Comparison of ENCODE assay signal across 26 cellular contexts in genomic region chr9:121144482-121144881, GRCh38. TPM values are rescaled to one million over a fixed set of nuclear protein-coding genes. Genes with fewer than 3 reads are reported as not detected.
DNase-seq lines count a peak whose midpoint lies in the region; ATAC-seq lines count a peak whose summit lies in the region.
"Had no signal": no experiment of that assay in that cellular context is flagged by ENCODE, and none has a peak within 500 bp of the region (broad histone marks: within the 10 kb centered on the region; RNA-seq: fewer than 3 reads in every experiment).

No MANE protein-coding gene starts in this region.

- POLR2A ChIA-PET in T-cell (lab: Charles Lee): no interaction called here

- CTCF ChIA-PET in activated naive CD4-positive, alpha-beta T cell treated with anti-CD3 and anti-CD28 coated beads, Interleukin-2, amount 10 ng/mL, durations not matched to agents 7 days and 5 days (lab: Charles Lee): interaction anchor here (1.8 kb wide), 1 partner anchor 25 kb away, joined by 5 read pairs; no protein-coding TSS in a partner anchor
- CTCF ChIA-PET in T-cell (lab: Charles Lee): interaction anchor here in 1 of 2 donors (1.5 kb wide), 1 partner anchor 11 kb away, joined by 4 read pairs; no protein-coding TSS in a partner anchor

- no peak overlapping the region for H3K4me3 Mint-ChIP-seq in activated naive CD4-positive, alpha-beta T cell treated with anti-CD3 and anti-CD28 coated beads, Interleukin-2, amount 10 ng/mL, durations not matched to agents 7 days and 5 days
- no peak overlapping the region for H3K4me3 Mint-ChIP-seq in T-cell
- H3K4me3 Mint-ChIP-seq in memory B cell: no peak overlapping the region
- no peak overlapping the region for H3K4me3 Mint-ChIP-seq in stimulated activated naive B cell treated with anti-CD40 and anti-IgM and Interleukin-4, amounts not matched to agents 10 μg/mL and 1 μg/mL and 100 μg/mL, for 72 hours
- H3K4me3 Mint-ChIP-seq: IgD-negative memory B cell had no signal

- no peak for DNase-seq in activated naive CD4-positive, alpha-beta T cell treated with anti-CD3 and anti-CD28 coated beads, Interleukin-2, amount 10 ng/mL, durations not matched to agents 7 days and 5 days
- no peak for DNase-seq in activated naive CD4-positive, alpha-beta T cell treated with anti-CD3 and anti-CD28 coated beads, Interleukin-2, amount 50 U/mL, for 16 hours
- DNase-seq in T-cell (no peak), memory B cell (ENCODE audit: low spot score in 2 of 2) (no peak), DMS 273 (lab: John Stamatoyannopoulos, UW; ENCODE audit: unreplicated experiment) (no peak), DMS 273 treated with DMSO at 0.1 percent for 48 hours (lab: John Stamatoyannopoulos, UW) (no peak)
- DNase-seq in stimulated activated naive B cell treated with anti-CD40 and anti-IgM and Interleukin-4, amounts not matched to agents 10 μg/mL and 1 μg/mL and 100 μg/mL, for 72 hours: no peak
- DNase-seq: 8988T, ACHN, BE2C, Caco-2, DMS153, DND-41, MM.1S, NCI-H1417, NCI-H1694, NCI-H2081, NCI-H2171, NCI-H345, NCI-H510A treated with DMSO at 0.1 percent for 48 hours, NCI-H774, PC-3, SK-N-SH had no signal

- peaks cover 82% of the 10 kb centered on the region for H3K36me3 Mint-ChIP-seq in activated naive CD4-positive, alpha-beta T cell treated with anti-CD3 and anti-CD28 coated beads, Interleukin-2, amount 10 ng/mL, durations not matched to agents 7 days and 5 days
- H3K36me3 Mint-ChIP-seq in T-cell (peaks cover 84% of the 10 kb centered on the region), memory B cell (peaks cover 63% of the 10 kb centered on the region)
- peaks cover 43 to 69% of the 10 kb centered on the region in 2 donors for H3K36me3 Mint-ChIP-seq in stimulated activated naive B cell treated with anti-CD40 and anti-IgM and Interleukin-4, amounts not matched to agents 10 μg/mL and 1 μg/mL and 100 μg/mL, for 72 hours

- peak overlapping the region; percentile 3 for H3K27ac Mint-ChIP-seq in activated naive CD4-positive, alpha-beta T cell treated with anti-CD3 and anti-CD28 coated beads, Interleukin-2, amount 10 ng/mL, durations not matched to agents 7 days and 5 days
- H3K27ac Mint-ChIP-seq in T-cell (peak overlapping the region; percentile 60 to 69), memory B cell (peak overlapping the region; percentile 28)
- peak overlapping the region; percentile 52 for H3K27ac Mint-ChIP-seq in stimulated activated naive B cell treated with anti-CD40 and anti-IgM and Interleukin-4, amounts not matched to agents 10 μg/mL and 1 μg/mL and 100 μg/mL, for 72 hours

- H3K9me3 Mint-ChIP-seq in activated naive CD4-positive, alpha-beta T cell treated with anti-CD3 and anti-CD28 coated beads, Interleukin-2, amount 10 ng/mL, durations not matched to agents 7 days and 5 days: no peaks in the 10 kb centered on the region
- no peaks in the 10 kb centered on the region for H3K9me3 Mint-ChIP-seq in T-cell
- H3K9me3 Mint-ChIP-seq in memory B cell: no peaks in the 10 kb centered on the region
- H3K9me3 Mint-ChIP-seq in stimulated activated naive B cell treated with anti-CD40 and anti-IgM and Interleukin-4, amounts not matched to agents 10 μg/mL and 1 μg/mL and 100 μg/mL, for 72 hours: no peaks in the 10 kb centered on the region
- H3K9me3 Mint-ChIP-seq: IgD-negative memory B cell had no signal

- ATAC-seq in T-cell (replicated peaks in 1 of 4) (no peak), memory B cell (ENCODE audit: low read depth) (no peak), HG03095 (IDR thresholded peaks at IDR 0.05; ENCODE audit: unreplicated experiment) (no peak)
- no peak for ATAC-seq in stimulated activated naive B cell treated with anti-CD40 and anti-IgM and Interleukin-4, amounts not matched to agents 10 μg/mL and 1 μg/mL and 100 μg/mL, for 72 hours (replicated peaks)
- ATAC-seq: HCT116, PC-3 had no signal

- no peaks in the 10 kb centered on the region for H3K27me3 Mint-ChIP-seq in activated naive CD4-positive, alpha-beta T cell treated with anti-CD3 and anti-CD28 coated beads, Interleukin-2, amount 10 ng/mL, durations not matched to agents 7 days and 5 days
- H3K27me3 Mint-ChIP-seq in T-cell (no peaks in the 10 kb centered on the region), memory B cell (no peaks in the 10 kb centered on the region)
- no peaks in the 10 kb centered on the region for H3K27me3 Mint-ChIP-seq in stimulated activated naive B cell treated with anti-CD40 and anti-IgM and Interleukin-4, amounts not matched to agents 10 μg/mL and 1 μg/mL and 100 μg/mL, for 72 hours
- H3K27me3 Mint-ChIP-seq: IgD-negative memory B cell had no signal

- peaks cover 12% of the 10 kb centered on the region for H3K4me1 Mint-ChIP-seq in activated naive CD4-positive, alpha-beta T cell treated with anti-CD3 and anti-CD28 coated beads, Interleukin-2, amount 10 ng/mL, durations not matched to agents 7 days and 5 days
- H3K4me1 Mint-ChIP-seq in T-cell (peaks cover 0 to 5% (median 0%) of the 10 kb centered on the region in 3 donors), memory B cell (peaks cover 2% of the 10 kb centered on the region)
- H3K4me1 Mint-ChIP-seq in stimulated activated naive B cell treated with anti-CD40 and anti-IgM and Interleukin-4, amounts not matched to agents 10 μg/mL and 1 μg/mL and 100 μg/mL, for 72 hours: peaks cover 4 to 17% of the 10 kb centered on the region in 2 donors

RNA-seq across cellular contexts. Expression of gene RAB14, which starts 57.2 kb away (rescaled TPM):
- total RNA-seq in T-cell: 10 to 100 TPM; 42.4 to 56.6 (median 50.5) TPM

Comparison
In these comparisons a context has a peak if more than half of its experiments do, and no peak if none do; other contexts are left out.
1. H3K27ac Mint-ChIP-seq: peak in every context shown above with its lines; median percentile 64 in T-cell; 52 in stimulated activated naive B cell treated with anti-CD40 and anti-IgM and Interleukin-4, amounts not matched to agents 10 μg/mL and 1 μg/mL and 100 μg/mL, for 72 hours; 28 in memory B cell; 3 in activated naive CD4-positive, alpha-beta T cell treated with anti-CD3 and anti-CD28 coated beads, Interleukin-2, amount 10 ng/mL, durations not matched to agents 7 days and 5 days.